ENCODE assay signal across 9 cellular contexts in the genomic region with DNA sequence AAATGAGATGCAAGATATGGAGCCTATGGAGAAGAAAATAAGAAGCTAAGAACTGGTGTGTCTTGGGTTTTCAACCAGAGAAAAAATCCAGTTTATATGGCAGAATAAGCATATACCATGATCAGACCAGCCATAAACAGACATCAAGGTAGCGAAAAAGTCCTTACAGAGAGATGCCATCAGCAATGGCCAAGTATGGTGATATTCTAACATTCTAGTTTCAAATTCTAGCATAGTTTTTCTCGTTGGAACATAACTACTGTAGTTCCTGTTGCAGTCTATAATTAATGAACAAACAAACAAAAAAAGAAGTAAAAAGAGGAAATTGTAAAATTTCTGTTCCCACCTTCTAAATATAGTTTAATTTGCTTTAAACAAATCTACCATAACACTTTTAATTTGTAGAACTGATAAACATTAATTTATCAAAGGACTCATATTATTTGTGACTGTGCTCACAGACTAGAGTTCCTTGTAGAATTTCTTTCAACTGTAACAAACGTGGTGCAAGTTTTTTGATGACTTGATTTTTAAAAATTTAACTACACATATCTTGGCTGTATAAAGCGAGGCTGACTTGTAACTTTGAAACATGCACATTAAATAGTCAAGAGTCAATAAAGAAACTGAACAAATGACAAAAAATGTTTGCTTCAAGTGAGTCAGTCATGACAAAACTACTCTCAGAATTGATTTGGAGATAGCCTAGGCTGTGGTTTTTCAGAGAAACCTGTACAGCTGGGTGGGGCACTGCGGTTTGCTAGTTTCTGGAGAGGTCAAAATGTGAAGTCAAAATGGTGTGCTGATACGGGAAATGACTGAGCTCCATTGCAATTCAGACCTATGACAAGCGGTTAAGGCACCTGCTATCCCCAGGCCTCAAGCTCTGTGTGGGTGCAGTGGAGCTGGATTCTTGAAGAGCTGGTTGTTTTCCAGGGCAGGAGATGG. TPM values are rescaled to one million over a fixed set of nuclear protein-coding genes. Genes with fewer than 3 reads are reported as not detected.
DNase-seq lines count a peak whose midpoint lies in the region; ATAC-seq and TF ChIP-seq lines count a peak whose summit lies in the region.
"Had no signal": no experiment of that assay in that cellular context is flagged by ENCODE, and none has a peak within 500 bp of the region (broad histone marks: within the 10 kb centered on the region; RNA-seq: fewer than 3 reads in every experiment).

No MANE protein-coding gene starts in this region.

- no peak overlapping the region for H3K27ac ChIP-seq in suprapubic skin
- H3K27ac ChIP-seq: HL-60 had no signal

- DNase-seq in GM10266 (ENCODE audit: extremely low spot score) (peak; percentile 71), MV-4-11 (lab: John Stamatoyannopoulos, UW) (peak; percentile 97), fibroblast of the aortic adventitia (ENCODE audit: low read depth) (peak; percentile 62), hypothalamus (lab: John Stamatoyannopoulos, UW) (no peak), suprapubic skin (ENCODE audit: low spot score in 2 of 2) (no peak)
- peak; percentile 84 for DNase-seq in activated CD8-positive, alpha-beta memory T cell treated with anti-CD3 and anti-CD28 coated beads for 24 hours
- DNase-seq in stimulated activated CD8-positive, alpha-beta memory T cell treated with anti-CD3 and anti-CD28 coated beads, Interleukin-15, amount 100 ng/mL, for 24 hours (ENCODE audit: low read depth) = peak; percentile 39

- peak; percentile 81 for ATAC-seq in HG02571 (IDR thresholded peaks at IDR 0.05; ENCODE audit: unreplicated experiment)

- WGBS in suprapubic skin = 62% methylated on average over 7 of the region's 7 CpGs

- H3K9me3 ChIP-seq in suprapubic skin = no peaks in the 10 kb centered on the region

- no peak for TF ChIP-seq POLR2A in suprapubic skin (IDR thresholded peaks at IDR 0.05)

- no peak for TF ChIP-seq CTCF in GM10266 (IDR thresholded peaks at IDR 0.05; ENCODE audit: control insufficient read depth, insufficient read depth, low read depth, missing control alignments)
- TF ChIP-seq CTCF in fibroblast of the aortic adventitia (IDR thresholded peaks at IDR 0.05; ENCODE audit: insufficient read depth, low read length) = no peak
- TF ChIP-seq CTCF in suprapubic skin (IDR thresholded peaks at IDR 0.05) = no peak

- H3K36me3 ChIP-seq in suprapubic skin = no peaks in the 10 kb centered on the region

- no peak overlapping the region for H3K4me3 ChIP-seq in fibroblast of the aortic adventitia (ENCODE audit: low read depth, low read length)
- no peak overlapping the region for H3K4me3 ChIP-seq in suprapubic skin

- no peaks in the 10 kb centered on the region for H3K27me3 ChIP-seq in suprapubic skin

- TF ChIP-seq EP300 in suprapubic skin (IDR thresholded peaks at IDR 0.05) = no peak

- H3K4me1 ChIP-seq in suprapubic skin = peaks cover 18% of the 10 kb centered on the region

RNA-seq across cellular contexts. Expression of a gene that starts 10.1 kb away (rescaled TPM):
- 0.09 and 0.16 TPM in 2 replicates for total RNA-seq in fibroblast of the aortic adventitia (ENCODE audit: low replicate concordance)
- total RNA-seq in suprapubic skin = under 1 TPM in 3 of 4 donors, not detected in 1; 0.11 to 0.32 (median 0.18) TPM

Comparison
In these comparisons a context has a peak if more than half of its experiments do, and no peak if none do; other contexts are left out.
1. DNase-seq: peak in GM10266 (single experiment), MV-4-11 (single experiment), activated CD8-positive, alpha-beta memory T cell treated with anti-CD3 and anti-CD28 coated beads for 24 hours (single experiment), fibroblast of the aortic adventitia (single experiment) and stimulated activated CD8-positive, alpha-beta memory T cell treated with anti-CD3 and anti-CD28 coated beads, Interleukin-15, amount 100 ng/mL, for 24 hours (single experiment); none in hypothalamus (0 of 51) and suprapubic skin (0 of 2).